23 cellular contexts compared by ENCODE assay signal in the genomic region with DNA sequence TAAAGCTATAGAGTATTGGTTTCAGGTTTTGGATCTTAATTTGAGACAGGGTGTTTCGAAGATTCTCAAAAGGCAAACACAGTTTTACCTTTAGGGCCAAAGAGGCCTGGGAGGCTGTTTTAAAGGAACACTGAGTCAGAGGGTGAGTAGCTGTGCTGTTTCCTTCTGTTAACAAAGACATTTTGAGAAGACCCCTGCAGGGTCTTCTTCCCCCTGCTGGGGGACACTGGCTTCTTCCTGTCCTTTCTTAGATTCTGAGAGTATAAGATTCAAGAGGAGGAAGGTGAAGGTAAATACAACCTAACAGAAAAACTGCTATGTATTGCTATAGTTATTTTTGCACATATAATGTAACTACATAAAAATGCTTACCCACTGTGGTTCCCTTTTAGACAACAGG. TPM values are rescaled to one million over a fixed set of nuclear protein-coding genes. Genes with fewer than 3 reads are reported as not detected.
"Had no signal": no experiment of that assay in that cellular context is flagged by ENCODE, and none has a peak within 500 bp of the region (broad histone marks: within the 10 kb centered on the region; RNA-seq: fewer than 3 reads in every experiment).

No MANE protein-coding gene starts in this region.

- H3K27ac Mint-ChIP-seq: naive thymus-derived CD8-positive, alpha-beta T cell; type B pancreatic cell had no signal

- H3K36me3 ChIP-seq: esophagus muscularis mucosa, gastrocnemius medialis, heart right ventricle, ovary, right atrium auricular region, suprapubic skin, thyroid gland had no signal

- H3K9me3 ChIP-seq: esophagus muscularis mucosa, gastrocnemius medialis, heart right ventricle, mucosa of descending colon, ovary, right atrium auricular region, suprapubic skin, thyroid gland had no signal

- H3K4me1 Mint-ChIP-seq: naive thymus-derived CD8-positive, alpha-beta T cell had no signal

- H3K27me3 ChIP-seq: esophagus muscularis mucosa, gastrocnemius medialis, ovary, right atrium auricular region, suprapubic skin, thyroid gland had no signal

- H3K4me3 Mint-ChIP-seq: naive thymus-derived CD8-positive, alpha-beta T cell; type B pancreatic cell had no signal

- H3K4me3 ChIP-seq: esophagus muscularis mucosa, gastrocnemius medialis, heart right ventricle, mucosa of descending colon, ovary, right atrium auricular region, suprapubic skin, thyroid gland had no signal

- H3K27me3 Mint-ChIP-seq: type B pancreatic cell had no signal

- ATAC-seq: gastrocnemius medialis; heart right ventricle; mucosa of descending colon; naive thymus-derived CD8-positive, alpha-beta T cell had no signal

- H3K36me3 Mint-ChIP-seq: naive thymus-derived CD8-positive, alpha-beta T cell had no signal

- H3K4me1 ChIP-seq: esophagus muscularis mucosa, gastrocnemius medialis, heart right ventricle, right atrium auricular region, suprapubic skin, thyroid gland had no signal

- DNase-seq: effector memory CD4-positive, alpha-beta T cell; gastrocnemius medialis; heart right ventricle; hypothalamus; kidney glomerular epithelial cell; mucosa of descending colon; ovary; small intestine; stimulated activated CD4-positive, alpha-beta T cell treated with anti-CD3 and anti-CD28 coated beads, Interleukin-12 subunit alpha, Interleukin-12 subunit beta, amount 100 ng/mL, for 4 hours; stimulated activated naive CD4-positive, alpha-beta T cell treated with Interleukin-2 at 50 U/mL for 16 hours; thyroid gland had no signal

- H3K9me3 Mint-ChIP-seq: naive thymus-derived CD8-positive, alpha-beta T cell; type B pancreatic cell had no signal

- FAIRE-seq: islet of Langerhans, small intestine, urothelium cell line had no signal

- H3K27ac ChIP-seq: epithelial cell of prostate, esophagus muscularis mucosa, gastrocnemius medialis, heart right ventricle, ovary, right atrium auricular region, suprapubic skin, thyroid gland had no signal

RNA-seq across cellular contexts. Expression of a gene that starts 19.0 kb away (rescaled TPM):
- total RNA-seq: heart right ventricle; liver; lung microvascular endothelial cell; naive thymus-derived CD8-positive, alpha-beta T cell; posterior vena cava; right atrium auricular region; suprapubic skin; thyroid gland had no signal
- polyA plus RNA-seq: heart right ventricle; liver; naive thymus-derived CD8-positive, alpha-beta T cell; neural cell; ovary had no signal
